8 cellular contexts compared by ENCODE assay signal in genomic region chr18:21740724-21741510, GRCh38. TPM values are rescaled to one million over a fixed set of nuclear protein-coding genes. Genes with fewer than 3 reads are reported as not detected.
A peak's percentile ranks its signal among the peaks of the same experiment; 100 is the strongest.
DNase-seq lines count a peak whose midpoint lies in the region; ATAC-seq, FAIRE-seq and TF ChIP-seq lines count a peak whose summit lies in the region.

Gene MIB1, plus strand, starts transcription at chr18:21740792. Its CDS starts 792 bp downstream, at chr18:21741584.

- DNase-seq in GM10266 (ENCODE audit: extremely low spot score) (peak; percentile 76), GM23338 (ENCODE audit: low spot score) (no peak), astrocyte (ENCODE audit: low read depth) (no peak), hepatocyte (ENCODE audit: low spot score) (peak; percentile 84), retina (peak; percentile 99)
- DNase-seq in NK-92 treated with Interleukin-12 subunit alpha and Interleukin-12 subunit beta, amount 100 ng/mL, for 24 hours (lab: John Stamatoyannopoulos, UW) = no peak

- H3K4me1 Mint-ChIP-seq in GM23338 (peaks cover 34% of the 10 kb centered on the region), astrocyte (ENCODE audit: low read depth, unreplicated experiment) (peaks cover 11% of the 10 kb centered on the region)

- no peaks in the 10 kb centered on the region for H3K27me3 ChIP-seq in GM23338 (ENCODE audit: insufficient read depth)
- H3K27me3 ChIP-seq in SU-DHL-6 (ENCODE audit: low read length) = no peaks in the 10 kb centered on the region
- no peaks in the 10 kb centered on the region for H3K27me3 ChIP-seq in astrocyte (ENCODE audit: insufficient read depth, low read length)
- H3K27me3 ChIP-seq in hepatocyte = no peaks in the 10 kb centered on the region

- FAIRE-seq in astrocyte (lab: Jason Lieb, UNC) = no peak

- H3K9me2 ChIP-seq in GM23338 (ENCODE audit: insufficient read depth) (no peaks in the 10 kb centered on the region), SU-DHL-6 (replicated peaks; ENCODE audit: insufficient read depth, low read length) (no peaks in the 10 kb centered on the region), hepatocyte (replicated peaks; ENCODE audit: insufficient read depth) (no peaks in the 10 kb centered on the region)

- peak within 1 kb of the TSS; percentile 80; the same call in 1 of the 2 replicates for H2AFZ ChIP-seq in GM23338
- peak within 1 kb of the TSS; percentile 94 for H2AFZ ChIP-seq in SU-DHL-6 (ENCODE audit: low read depth, low read length, severe bottlenecking)
- H2AFZ ChIP-seq in astrocyte (ENCODE audit: low read depth, low read length) = peak within 1 kb of the TSS; percentile 85
- peak within 1 kb of the TSS; percentile 68 for H2AFZ ChIP-seq in hepatocyte

- H3K79me2 ChIP-seq in GM23338 (replicated peaks; ENCODE audit: insufficient read depth) = peaks cover 42% of the 10 kb centered on the region
- H3K79me2 ChIP-seq in SU-DHL-6 (ENCODE audit: insufficient read depth, low read length) = peaks cover 45% of the 10 kb centered on the region
- peaks cover 46% of the 10 kb centered on the region for H3K79me2 ChIP-seq in astrocyte (ENCODE audit: insufficient read depth, low read length)
- H3K79me2 ChIP-seq in hepatocyte = peaks cover 46% of the 10 kb centered on the region

- H3K9me3 Mint-ChIP-seq in GM23338 (peaks cover 14% of the 10 kb centered on the region; the same call in 1 of the 3 replicates), astrocyte (ENCODE audit: unreplicated experiment) (peaks cover 14% of the 10 kb centered on the region)

- H3F3A ChIP-seq in GM23338 (replicated peaks; ENCODE audit: low read depth) (no peaks in the 10 kb centered on the region), SU-DHL-6 (ENCODE audit: insufficient read depth) (peaks cover 19% of the 10 kb centered on the region; the same call in 1 of the 2 replicates)

- TF ChIP-seq CTCF in GM10266 (IDR thresholded peaks at IDR 0.05; ENCODE audit: control insufficient read depth, insufficient read depth, low read depth, missing control alignments) = no peak
- TF ChIP-seq CTCF in GM23338 (conservative IDR thresholded peaks at IDR 0.05; ENCODE audit: low read depth in 2 of 2) = no peak
- TF ChIP-seq CTCF in SU-DHL-6 (IDR thresholded peaks at IDR 0.05; ENCODE audit: insufficient read depth, low read length, poor library complexity, severe bottlenecking) = no peak
- no peak for TF ChIP-seq CTCF in astrocyte (IDR thresholded peaks at IDR 0.05; ENCODE audit: insufficient read depth, low read depth, low read length)
- TF ChIP-seq CTCF in hepatocyte (IDR thresholded peaks at IDR 0.05; ENCODE audit: poor library complexity) = no peak

- H3K4me3 Mint-ChIP-seq in GM23338 (peak within 1 kb of the TSS; percentile 91), astrocyte (ENCODE audit: unreplicated experiment) (peak within 1 kb of the TSS; percentile 92)

- H3K36me3 ChIP-seq in GM23338 (ENCODE audit: insufficient read depth) (no peaks in the 10 kb centered on the region), KOPT-K1 (ENCODE audit: insufficient read depth, low read length) (no peaks in the 10 kb centered on the region), SU-DHL-6 (ENCODE audit: low read length) (no peaks in the 10 kb centered on the region), astrocyte (ENCODE audit: insufficient read depth, low read length) (no peaks in the 10 kb centered on the region), hepatocyte (replicated peaks; ENCODE audit: insufficient read depth, low read depth) (no peaks in the 10 kb centered on the region)

- peak within 1 kb of the TSS; percentile 79 for H3K4me2 ChIP-seq in GM23338
- peak within 1 kb of the TSS; percentile 75 for H3K4me2 ChIP-seq in SU-DHL-6 (ENCODE audit: low read depth, low read length, poor library complexity, severe bottlenecking)
- H3K4me2 ChIP-seq in astrocyte (ENCODE audit: low read length) = peak within 1 kb of the TSS; percentile 99
- H3K4me2 ChIP-seq in hepatocyte = peak within 1 kb of the TSS; percentile 92

- peak within 1 kb of the TSS; percentile 97 for H3K27ac Mint-ChIP-seq in GM23338
- peak within 1 kb of the TSS; percentile 85 for H3K27ac Mint-ChIP-seq in astrocyte (ENCODE audit: unreplicated experiment)

- peaks cover 10% of the 10 kb centered on the region for H3K9me3 ChIP-seq in KOPT-K1 (ENCODE audit: insufficient read depth, low read length, poor library complexity, severe bottlenecking)
- H3K9me3 ChIP-seq in SU-DHL-6 (ENCODE audit: insufficient read depth, low read length) = no peaks in the 10 kb centered on the region
- H3K9me3 ChIP-seq in astrocyte (ENCODE audit: insufficient read depth, low read depth, low read length) = no peaks in the 10 kb centered on the region
- H3K9me3 ChIP-seq in hepatocyte (ENCODE audit: low read depth) = no peaks in the 10 kb centered on the region

- ATAC-seq in GM23338 = peak; percentile 79

- H3K9ac ChIP-seq in SU-DHL-6 (ENCODE audit: low read length) (peak within 1 kb of the TSS; percentile 88), astrocyte (ENCODE audit: low read length) (peak within 1 kb of the TSS; percentile 93)

- peaks cover 7% of the 10 kb centered on the region for H3K36me3 Mint-ChIP-seq in GM23338 (ENCODE audit: low read depth)
- no peaks in the 10 kb centered on the region for H3K36me3 Mint-ChIP-seq in astrocyte (ENCODE audit: low read depth, unreplicated experiment)

- H4K20me1 ChIP-seq in GM23338 (replicated peaks; ENCODE audit: insufficient read depth) (peaks cover 22% of the 10 kb centered on the region), SU-DHL-6 (ENCODE audit: low read depth, low read length) (peaks cover 23% of the 10 kb centered on the region; the same call in 1 of the 2 replicates), astrocyte (ENCODE audit: insufficient read depth, low read length) (peaks cover 36% of the 10 kb centered on the region), hepatocyte (ENCODE audit: insufficient read depth, poor library complexity, severe bottlenecking) (peaks cover 45% of the 10 kb centered on the region)

- WGBS in hepatocyte (ENCODE audit: low lambda C conversion rate, missing lambda C conversion rate) = 0% methylated on average over 18 of the region's 95 CpGs

- H3K27ac ChIP-seq in GM23338 (ENCODE audit: low read depth) (peak within 1 kb of the TSS; percentile 97), KOPT-K1 (ENCODE audit: low read depth, low read length, poor library complexity, severe bottlenecking) (peak within 1 kb of the TSS; percentile 89), SU-DHL-6 (ENCODE audit: low read depth, low read length) (peak within 1 kb of the TSS; percentile 80), astrocyte (ENCODE audit: low read depth, low read length) (peak within 1 kb of the TSS; percentile 96), hepatocyte (peak within 1 kb of the TSS; percentile 98)

- H3K4me1 ChIP-seq in GM23338 (ENCODE audit: insufficient read depth) = peaks cover 23% of the 10 kb centered on the region
- peaks cover 15% of the 10 kb centered on the region for H3K4me1 ChIP-seq in astrocyte (ENCODE audit: insufficient read depth, low read length)
- H3K4me1 ChIP-seq in hepatocyte (ENCODE audit: insufficient read depth) = peaks cover 9% of the 10 kb centered on the region

- peaks cover 6% of the 10 kb centered on the region for H3K27me3 Mint-ChIP-seq in GM23338 (ENCODE audit: insufficient read depth, low read depth, poor library complexity)
- no peaks in the 10 kb centered on the region for H3K27me3 Mint-ChIP-seq in astrocyte (ENCODE audit: low read depth, unreplicated experiment)

- H3K4me3 ChIP-seq in GM23338 (peak within 1 kb of the TSS; percentile 78), SU-DHL-6 (ENCODE audit: insufficient read depth, low read length, poor library complexity, severe bottlenecking) (peak within 1 kb of the TSS; percentile 94), astrocyte (ENCODE audit: insufficient read depth, low read depth, low read length) (peak within 1 kb of the TSS; percentile 72), hepatocyte (peak within 1 kb of the TSS; percentile 62)

TF ChIP-seq in GM23338, 12 proteins besides CTCF, POLR2A, EP300 and RAD21:
- TF ChIP-seq NANOG (IDR thresholded peaks at IDR 0.05; ENCODE audit: borderline replicate concordance) = no peak
- peak; percentile 80 for TF ChIP-seq POLR2AphosphoS5 (IDR thresholded peaks at IDR 0.05; ENCODE audit: low read depth)
- no peak for TF ChIP-seq REST (IDR thresholded peaks at IDR 0.05; ENCODE audit: unreplicated experiment)
TF ChIP-seq in GM23338: peak in this region for 1.

RNA-seq across cellular contexts. Expression of gene MIB1, which starts in this region (rescaled TPM):
- 56.7 and 59.0 TPM in 2 replicates for total RNA-seq in GM23338 (2014; rRNA removed; shearing (Covaris generic))
- polyA plus RNA-seq in GM23338 (2016; fragmentation: Nextera tagmentation; extraction: Ambion mirVana) (10.8 and 11.2 TPM in 2 replicates), hepatocyte (6.9 and 8.3 TPM in 2 replicates)
- total RNA-seq in astrocyte (56.1 and 56.8 TPM in 2 replicates), hepatocyte (52.9 and 62.3 TPM in 2 replicates)

Comparison
In these comparisons a context has a peak if more than half of its experiments do, and no peak if none do; other contexts are left out.
1. DNase-seq: peak in GM10266 (single experiment), hepatocyte (single experiment) and retina (single experiment); none in GM23338 (single experiment), astrocyte (single experiment) and NK-92 treated with Interleukin-12 subunit alpha and Interleukin-12 subunit beta, amount 100 ng/mL, for 24 hours (single experiment).
2. Peak in every context shown above with its lines, with median percentiles within 50 percentile points of each other: H2AFZ ChIP-seq, H3K27ac ChIP-seq, H3K4me2 ChIP-seq and H3K4me3 ChIP-seq.